In genomic region chr7:66867198-66867790, GRCh38 we compare ENCODE assay signal across 1 cellular context.
TF ChIP-seq lines count a peak whose summit lies in the region.

No MANE protein-coding gene starts in this region.

TF ChIP-seq in K562, 482 proteins besides CTCF, POLR2A, EP300 and RAD21 (continued from another document):
- TF ChIP-seq PBX2 (CRISPR knock-in tag; IDR thresholded peaks at IDR 0.05; ENCODE audit: low read depth) (peak; percentile 48), PBX2 (tag; conservative IDR thresholded peaks at IDR 0.05; ENCODE audit: low read depth) (peak; percentile 83), ASH1L (IDR thresholded peaks at IDR 0.05; ENCODE audit: borderline replicate concordance, low read depth, partially characterized antibody) (no peak)
TF ChIP-seq in K562: peak in this region for 5.
